6 cellular contexts compared by ENCODE assay signal in the genomic region with DNA sequence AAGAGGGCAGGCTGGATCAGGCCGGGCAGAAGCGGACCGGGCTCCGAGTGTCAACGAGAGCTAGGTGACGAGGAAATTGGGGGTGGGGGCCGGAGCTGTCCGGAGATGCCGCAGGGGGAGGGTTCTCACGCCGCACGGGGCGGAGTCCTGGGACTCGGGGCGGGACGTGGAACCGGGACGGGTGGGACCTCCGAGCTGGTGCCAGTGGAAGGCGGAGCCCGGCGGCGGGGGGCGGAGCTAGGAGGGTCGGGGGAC. TPM values are rescaled to one million over a fixed set of nuclear protein-coding genes. Genes with fewer than 3 reads are reported as not detected.
A peak's percentile ranks its signal among the peaks of the same experiment; 100 is the strongest.
DNase-seq lines count a peak whose midpoint lies in the region; ATAC-seq and TF ChIP-seq lines count a peak whose summit lies in the region.

No MANE protein-coding gene starts in this region.

- ATAC-seq in HG02884 (IDR thresholded peaks at IDR 0.05; ENCODE audit: unreplicated experiment) (peak; percentile 56), HG03196 (IDR thresholded peaks at IDR 0.05; ENCODE audit: unreplicated experiment) (no peak)

- peak overlapping the region; percentile 76 for H3K4me2 ChIP-seq in neural progenitor cell

- H3K4me3 Mint-ChIP-seq in neural progenitor cell = peak overlapping the region; percentile 89

- peaks cover 22% of the 10 kb centered on the region for H4K20me1 ChIP-seq in neural progenitor cell (ENCODE audit: low read depth)

- H3K27me3 ChIP-seq in brain microvascular endothelial cell (replicated peaks) = no peaks in the 10 kb centered on the region
- no peaks in the 10 kb centered on the region for H3K27me3 ChIP-seq in neural progenitor cell

- no peaks in the 10 kb centered on the region for H3K9me3 Mint-ChIP-seq in neural progenitor cell

- no peak for TF ChIP-seq CTCF in brain microvascular endothelial cell (IDR thresholded peaks at IDR 0.05; ENCODE audit: low read depth, low read length, missing control alignments)
- no peak for TF ChIP-seq CTCF in neural progenitor cell (IDR thresholded peaks at IDR 0.05)

- H3K9me3 ChIP-seq in neural progenitor cell (ENCODE audit: low read depth) = no peaks in the 10 kb centered on the region

- no peak for DNase-seq in brain microvascular endothelial cell
- no peak for DNase-seq in neural progenitor cell (ENCODE audit: low spot score)
- no peak for DNase-seq in DMS53 treated with DMSO at 0.1 percent for 48 hours (lab: John Stamatoyannopoulos, UW; ENCODE audit: unreplicated experiment)
- DNase-seq in SK-N-DZ (ENCODE audit: low spot score) = no peak

- in situ Hi-C loops in brain microvascular endothelial cell (cut with HindIII; ENCODE audit: low pct_ligation_motif_present, low sequenced_read_pairs) = no loop called here

- peaks cover 2% of the 10 kb centered on the region for H3K36me3 Mint-ChIP-seq in neural progenitor cell

- H2AFZ ChIP-seq in neural progenitor cell (replicated peaks) = no peak overlapping the region

- peaks cover 21% of the 10 kb centered on the region for H3K79me2 ChIP-seq in neural progenitor cell (ENCODE audit: low read depth)

- peaks cover 21% of the 10 kb centered on the region for H3F3A ChIP-seq in neural progenitor cell (ENCODE audit: low read depth)

- peak overlapping the region; percentile 72 for H3K4me3 ChIP-seq in brain microvascular endothelial cell (ENCODE audit: low read depth, low read length)
- H3K4me3 ChIP-seq in neural progenitor cell = peak overlapping the region; percentile 84

- peak overlapping the region; percentile 69 for H3K27ac Mint-ChIP-seq in neural progenitor cell

- H3K4me1 Mint-ChIP-seq in neural progenitor cell = peaks cover 23% of the 10 kb centered on the region

- H3K27ac ChIP-seq in brain microvascular endothelial cell = peak overlapping the region; percentile 97
- H3K27ac ChIP-seq in neural progenitor cell = peak overlapping the region; percentile 95

- H3K27me3 Mint-ChIP-seq in neural progenitor cell (ENCODE audit: insufficient read depth, low read depth) = peaks cover 7% of the 10 kb centered on the region

- peak overlapping the region; percentile 65 for H3K9ac ChIP-seq in neural progenitor cell

- H3K4me1 ChIP-seq in neural progenitor cell = peaks cover 7% of the 10 kb centered on the region

- peaks cover 18% of the 10 kb centered on the region for H3K36me3 ChIP-seq in brain microvascular endothelial cell (replicated peaks)
- H3K36me3 ChIP-seq in neural progenitor cell = no peaks in the 10 kb centered on the region

RNA-seq across cellular contexts. Expression of a gene that starts 0.2 kb away (rescaled TPM):
- total RNA-seq in neural progenitor cell (ENCODE audit: low replicate concordance) = 5.3 and 25.1 TPM in 2 replicates
- 24.6 and 56.9 TPM in 2 replicates for polyA plus RNA-seq in SK-N-DZ (2014; cell fraction: cytosol; rRNA removed)
- polyA plus RNA-seq in SK-N-DZ (2014; cell fraction: nucleus; rRNA removed) = 27.8 and 42.6 TPM in 2 replicates

RNA-seq across cellular contexts. Expression of a gene that starts 5.6 kb away (rescaled TPM):
- 107 and 167 TPM in 2 replicates for total RNA-seq in neural progenitor cell (ENCODE audit: low replicate concordance)
- polyA plus RNA-seq in SK-N-DZ (2014; cell fraction: cytosol; rRNA removed) = 338 and 347 TPM in 2 replicates
- 276 and 390 TPM in 2 replicates for polyA plus RNA-seq in SK-N-DZ (2014; cell fraction: nucleus; rRNA removed)

RNA-seq across cellular contexts. Expression of a gene that starts 6.7 kb away (rescaled TPM):
- 2.3 and 6.8 TPM in 2 replicates for total RNA-seq in neural progenitor cell (ENCODE audit: low replicate concordance)
- 25.6 and 51.1 TPM in 2 replicates for polyA plus RNA-seq in SK-N-DZ (2014; cell fraction: cytosol; rRNA removed)
- polyA plus RNA-seq in SK-N-DZ (2014; cell fraction: nucleus; rRNA removed) = 46.0 and 61.0 TPM in 2 replicates

RNA-seq across cellular contexts. Expression of a gene that starts 10.2 kb away (rescaled TPM):
- total RNA-seq in neural progenitor cell (ENCODE audit: low replicate concordance) = 15.6 and 43.4 TPM in 2 replicates
- polyA plus RNA-seq in SK-N-DZ (2014; cell fraction: cytosol; rRNA removed) = 22.7 and 25.9 TPM in 2 replicates
- polyA plus RNA-seq in SK-N-DZ (2014; cell fraction: nucleus; rRNA removed) = 42.9 and 51.1 TPM in 2 replicates

RNA-seq across cellular contexts. Expression of a gene that starts 10.8 kb away (rescaled TPM):
- 3.9 and 18.1 TPM in 2 replicates for total RNA-seq in neural progenitor cell (ENCODE audit: low replicate concordance)
- 5.3 and 6.5 TPM in 2 replicates for polyA plus RNA-seq in SK-N-DZ (2014; cell fraction: cytosol; rRNA removed)
- 18.0 and 22.5 TPM in 2 replicates for polyA plus RNA-seq in SK-N-DZ (2014; cell fraction: nucleus; rRNA removed)
